1 cellular context compared by ENCODE assay signal in the genomic region with DNA sequence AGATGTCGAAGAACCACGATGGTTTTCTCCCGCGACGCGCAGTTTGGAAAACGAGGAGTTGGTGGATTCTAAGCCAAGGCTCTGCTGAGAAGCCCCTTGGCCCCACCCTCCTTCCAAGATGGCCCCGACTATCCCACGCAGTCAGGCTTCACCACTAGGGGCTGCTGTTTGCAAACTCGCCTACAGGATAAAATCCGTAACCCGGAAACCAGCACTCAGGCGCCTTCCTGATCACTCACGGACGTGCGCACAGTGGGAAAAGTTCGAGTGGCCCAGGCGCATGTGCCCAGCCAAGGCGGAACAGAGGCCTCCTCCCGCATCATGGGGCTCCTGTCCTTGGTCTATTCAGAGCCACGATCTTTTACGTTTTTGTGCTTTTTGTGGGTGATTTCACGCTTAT.
TF ChIP-seq lines count a peak whose summit lies in the region.

No MANE protein-coding gene starts in this region.

TF ChIP-seq in GM12878, 131 proteins besides CTCF, POLR2A, EP300 and RAD21:
- TF ChIP-seq EGR1 (IDR thresholded peaks at IDR 0.05; ENCODE audit: borderline replicate concordance in 1 of 2, low read depth in 2 of 2, low read length in 2 of 2), result peak in 1 of 2 experiments; percentile 70; a peak in 1 of 3 replicates
- peak; percentile 96 for TF ChIP-seq YY1 (IDR thresholded peaks at IDR 0.05; ENCODE audit: low read depth, low read length)
- TF ChIP-seq MLLT1 (IDR thresholded peaks at IDR 0.05), result peak; percentile 42; the same call in 1 of the 2 replicates
- no peak for TF ChIP-seq RELA (IDR thresholded peaks at IDR 0.05; ENCODE audit: borderline replicate concordance, partially characterized antibody)
- TF ChIP-seq, protein P1, sequence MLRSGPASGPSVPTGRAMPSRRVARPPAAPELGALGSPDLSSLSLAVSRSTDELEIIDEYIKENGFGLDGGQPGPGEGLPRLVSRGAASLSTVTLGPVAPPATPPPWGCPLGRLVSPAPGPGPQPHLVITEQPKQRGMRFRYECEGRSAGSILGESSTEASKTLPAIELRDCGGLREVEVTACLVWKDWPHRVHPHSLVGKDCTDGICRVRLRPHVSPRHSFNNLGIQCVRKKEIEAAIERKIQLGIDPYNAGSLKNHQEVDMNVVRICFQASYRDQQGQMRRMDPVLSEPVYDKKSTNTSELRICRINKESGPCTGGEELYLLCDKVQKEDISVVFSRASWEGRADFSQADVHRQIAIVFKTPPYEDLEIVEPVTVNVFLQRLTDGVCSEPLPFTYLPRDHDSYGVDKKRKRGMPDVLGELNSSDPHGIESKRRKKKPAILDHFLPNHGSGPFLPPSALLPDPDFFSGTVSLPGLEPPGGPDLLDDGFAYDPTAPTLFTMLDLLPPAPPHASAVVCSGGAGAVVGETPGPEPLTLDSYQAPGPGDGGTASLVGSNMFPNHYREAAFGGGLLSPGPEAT (IDR thresholded peaks at IDR 0.05; ENCODE audit: low read depth), result no peak
- TF ChIP-seq, protein P2, sequence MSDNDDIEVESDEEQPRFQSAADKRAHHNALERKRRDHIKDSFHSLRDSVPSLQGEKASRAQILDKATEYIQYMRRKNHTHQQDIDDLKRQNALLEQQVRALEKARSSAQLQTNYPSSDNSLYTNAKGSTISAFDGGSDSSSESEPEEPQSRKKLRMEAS (IDR thresholded peaks at IDR 0.05; ENCODE audit: low read depth, low read length), result no peak
- TF ChIP-seq RCOR1 (conservative IDR thresholded peaks at IDR 0.05; ENCODE audit: low read depth, low read length), result no peak
- TF ChIP-seq, protein P3, sequence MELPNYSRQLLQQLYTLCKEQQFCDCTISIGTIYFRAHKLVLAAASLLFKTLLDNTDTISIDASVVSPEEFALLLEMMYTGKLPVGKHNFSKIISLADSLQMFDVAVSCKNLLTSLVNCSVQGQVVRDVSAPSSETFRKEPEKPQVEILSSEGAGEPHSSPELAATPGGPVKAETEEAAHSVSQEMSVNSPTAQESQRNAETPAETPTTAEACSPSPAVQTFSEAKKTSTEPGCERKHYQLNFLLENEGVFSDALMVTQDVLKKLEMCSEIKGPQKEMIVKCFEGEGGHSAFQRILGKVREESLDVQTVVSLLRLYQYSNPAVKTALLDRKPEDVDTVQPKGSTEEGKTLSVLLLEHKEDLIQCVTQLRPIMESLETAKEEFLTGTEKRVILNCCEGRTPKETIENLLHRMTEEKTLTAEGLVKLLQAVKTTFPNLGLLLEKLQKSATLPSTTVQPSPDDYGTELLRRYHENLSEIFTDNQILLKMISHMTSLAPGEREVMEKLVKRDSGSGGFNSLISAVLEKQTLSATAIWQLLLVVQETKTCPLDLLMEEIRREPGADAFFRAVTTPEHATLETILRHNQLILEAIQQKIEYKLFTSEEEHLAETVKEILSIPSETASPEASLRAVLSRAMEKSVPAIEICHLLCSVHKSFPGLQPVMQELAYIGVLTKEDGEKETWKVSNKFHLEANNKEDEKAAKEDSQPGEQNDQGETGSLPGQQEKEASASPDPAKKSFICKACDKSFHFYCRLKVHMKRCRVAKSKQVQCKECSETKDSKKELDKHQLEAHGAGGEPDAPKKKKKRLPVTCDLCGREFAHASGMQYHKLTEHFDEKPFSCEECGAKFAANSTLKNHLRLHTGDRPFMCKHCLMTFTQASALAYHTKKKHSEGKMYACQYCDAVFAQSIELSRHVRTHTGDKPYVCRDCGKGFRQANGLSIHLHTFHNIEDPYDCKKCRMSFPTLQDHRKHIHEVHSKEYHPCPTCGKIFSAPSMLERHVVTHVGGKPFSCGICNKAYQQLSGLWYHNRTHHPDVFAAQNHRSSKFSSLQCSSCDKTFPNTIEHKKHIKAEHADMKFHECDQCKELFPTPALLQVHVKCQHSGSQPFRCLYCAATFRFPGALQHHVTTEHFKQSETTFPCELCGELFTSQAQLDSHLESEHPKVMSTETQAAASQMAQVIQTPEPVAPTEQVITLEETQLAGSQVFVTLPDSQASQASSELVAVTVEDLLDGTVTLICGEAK (IDR thresholded peaks at IDR 0.05; ENCODE audit: borderline replicate concordance), result no peak
- no peak for TF ChIP-seq GABPA (IDR thresholded peaks at IDR 0.05; ENCODE audit: low read depth)
- TF ChIP-seq CREM (IDR thresholded peaks at IDR 0.05; ENCODE audit: low read depth), result 0 out of 2 replicates have a peak, but pooled peaks have one; percentile 11
- no peak for TF ChIP-seq NRF1 (conservative IDR thresholded peaks at IDR 0.05; ENCODE audit: low read depth, low read length)
- 0 out of 2 replicates have a peak, but pooled peaks have one; percentile 44 for TF ChIP-seq PML (IDR thresholded peaks at IDR 0.05; ENCODE audit: low read length)
- TF ChIP-seq, protein P4, sequence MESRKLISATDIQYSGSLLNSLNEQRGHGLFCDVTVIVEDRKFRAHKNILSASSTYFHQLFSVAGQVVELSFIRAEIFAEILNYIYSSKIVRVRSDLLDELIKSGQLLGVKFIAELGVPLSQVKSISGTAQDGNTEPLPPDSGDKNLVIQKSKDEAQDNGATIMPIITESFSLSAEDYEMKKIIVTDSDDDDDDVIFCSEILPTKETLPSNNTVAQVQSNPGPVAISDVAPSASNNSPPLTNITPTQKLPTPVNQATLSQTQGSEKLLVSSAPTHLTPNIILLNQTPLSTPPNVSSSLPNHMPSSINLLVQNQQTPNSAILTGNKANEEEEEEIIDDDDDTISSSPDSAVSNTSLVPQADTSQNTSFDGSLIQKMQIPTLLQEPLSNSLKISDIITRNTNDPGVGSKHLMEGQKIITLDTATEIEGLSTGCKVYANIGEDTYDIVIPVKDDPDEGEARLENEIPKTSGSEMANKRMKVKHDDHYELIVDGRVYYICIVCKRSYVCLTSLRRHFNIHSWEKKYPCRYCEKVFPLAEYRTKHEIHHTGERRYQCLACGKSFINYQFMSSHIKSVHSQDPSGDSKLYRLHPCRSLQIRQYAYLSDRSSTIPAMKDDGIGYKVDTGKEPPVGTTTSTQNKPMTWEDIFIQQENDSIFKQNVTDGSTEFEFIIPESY (IDR thresholded peaks at IDR 0.05), result peak; percentile 79; the same call in 1 of the 2 replicates
- peak; percentile 38; the same call in 1 of the 2 replicates for TF ChIP-seq SMC3 (IDR thresholded peaks at IDR 0.05; ENCODE audit: borderline replicate concordance, low read length)
- TF ChIP-seq CHD2 (IDR thresholded peaks at IDR 0.05; ENCODE audit: borderline replicate concordance, low read depth, low read length), result no peak
- no peak for TF ChIP-seq MYC (IDR thresholded peaks at IDR 0.05; ENCODE audit: insufficient read depth, insufficient read length, insufficient replicate concordance, low read length, severe bottlenecking)
TF ChIP-seq in GM12878: peak in this region for 7.
